In the genomic region with DNA sequence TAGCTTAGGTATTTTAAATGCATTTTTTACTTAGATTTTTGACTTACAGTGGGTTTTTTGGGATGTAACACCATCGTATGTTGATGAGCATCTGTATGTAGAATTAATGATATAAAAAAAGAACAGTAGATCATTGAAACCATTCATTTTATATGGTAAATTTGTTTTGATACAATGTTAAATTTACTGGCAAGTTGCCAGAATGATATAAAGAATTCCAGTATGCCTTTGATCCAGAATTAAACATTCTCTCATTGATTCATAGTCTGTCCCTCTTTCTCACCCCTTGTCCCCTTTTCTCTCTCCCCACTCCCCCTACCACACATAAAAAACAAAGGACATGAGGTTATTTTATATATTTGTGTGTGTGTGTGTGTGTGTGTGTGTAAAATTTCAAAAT, we compare ENCODE assay signal across 34 cellular contexts. TPM values are rescaled to one million over a fixed set of nuclear protein-coding genes. Genes with fewer than 3 reads are reported as not detected.
"Had no signal": no experiment of that assay in that cellular context is flagged by ENCODE, and none has a peak within 500 bp of the region (broad histone marks: within the 10 kb centered on the region; RNA-seq: fewer than 3 reads in every experiment).

No MANE protein-coding gene starts in this region.

- FAIRE-seq: endometrium, islet of Langerhans, keratinocyte had no signal

- H3K4me1 ChIP-seq: colonic mucosa, lower lobe of right lung had no signal

- DNase-seq: colonic mucosa; cortex of kidney; effector CD8-positive, alpha-beta T cell; effector memory CD8-positive, alpha-beta T cell; endodermal cell; erythroblast; esophagus squamous epithelium; foreskin fibroblast; foreskin melanocyte; gastrocnemius medialis; glutamatergic neuron; head of caudate nucleus; heart right ventricle; hippocampal formation; left cardiac atrium; left lung; left ventricle myocardium superior; lower lobe of right lung; mesendoderm; midbrain; naive thymus-derived CD4-positive, alpha-beta T cell had no signal

- H3K9me3 Mint-ChIP-seq: dendritic cell treated with granulocyte-macrophage colony-stimulating factor and Interleukin-4, amounts not matched to agents 40 ng/mL and 50 ng/mL, for 4 days; effector memory CD8-positive, alpha-beta T cell; endodermal cell; naive thymus-derived CD4-positive, alpha-beta T cell had no signal

- H3K4me3 Mint-ChIP-seq: dendritic cell treated with granulocyte-macrophage colony-stimulating factor and Interleukin-4, amounts not matched to agents 40 ng/mL and 50 ng/mL, for 4 days; effector memory CD8-positive, alpha-beta T cell; endodermal cell; naive thymus-derived CD4-positive, alpha-beta T cell had no signal

- H3K27ac Mint-ChIP-seq: dendritic cell treated with granulocyte-macrophage colony-stimulating factor and Interleukin-4, amounts not matched to agents 40 ng/mL and 50 ng/mL, for 4 days; effector memory CD8-positive, alpha-beta T cell; endodermal cell had no signal

- H3K27ac ChIP-seq: colonic mucosa, epithelial cell of prostate, esophagus squamous epithelium, gastrocnemius medialis, heart right ventricle, left lung, lower lobe of right lung had no signal

- H3K36me3 ChIP-seq: colonic mucosa had no signal

- H3K27me3 Mint-ChIP-seq: dendritic cell treated with granulocyte-macrophage colony-stimulating factor and Interleukin-4, amounts not matched to agents 40 ng/mL and 50 ng/mL, for 4 days; effector memory CD8-positive, alpha-beta T cell; naive thymus-derived CD4-positive, alpha-beta T cell had no signal

- H3K27me3 ChIP-seq: colonic mucosa, esophagus squamous epithelium, gastrocnemius medialis, heart right ventricle, left lung had no signal

- H3K9me3 ChIP-seq: colonic mucosa, esophagus squamous epithelium, gastrocnemius medialis, heart right ventricle, left lung, lower lobe of right lung had no signal

- H3K4me1 Mint-ChIP-seq: endodermal cell had no signal

- H3K4me3 ChIP-seq: colonic mucosa, esophagus squamous epithelium, gastrocnemius medialis, heart right ventricle, left lung, lower lobe of right lung had no signal

- ATAC-seq: effector memory CD8-positive, alpha-beta T cell; esophagus mucosa; gastrocnemius medialis; heart right ventricle; left cardiac atrium; left lung; left ventricle myocardium superior; lower lobe of right lung; naive thymus-derived CD4-positive, alpha-beta T cell had no signal

RNA-seq across cellular contexts. Expression of gene NMBR, which starts 45.4 kb away (rescaled TPM):
- total RNA-seq: colonic mucosa; dermis microvascular lymphatic vessel endothelial cell; esophagus mucosa; esophagus squamous epithelium; glomerular endothelial cell; heart right ventricle; kidney epithelial cell; left cardiac atrium; left lung; left ventricle myocardium superior; lower leg skin; lower lobe of right lung; lung microvascular endothelial cell; mononuclear cell; mucosa of gallbladder; naive thymus-derived CD4-positive, alpha-beta T cell had no signal
- polyA plus RNA-seq: heart right ventricle; keratinocyte; naive thymus-derived CD4-positive, alpha-beta T cell had no signal

RNA-seq across cellular contexts. Expression of gene GJE1, which starts 59.6 kb away (rescaled TPM):
- total RNA-seq: colonic mucosa; dermis microvascular lymphatic vessel endothelial cell; endodermal cell; esophagus mucosa; esophagus squamous epithelium; gastrocnemius medialis; glomerular endothelial cell; heart right ventricle; kidney epithelial cell; left cardiac atrium; left lung; left ventricle myocardium superior; lower leg skin; lower lobe of right lung; lung microvascular endothelial cell; mononuclear cell; mucosa of gallbladder; naive thymus-derived CD4-positive, alpha-beta T cell had no signal
- polyA plus RNA-seq: heart right ventricle; keratinocyte; naive thymus-derived CD4-positive, alpha-beta T cell had no signal
